ENCODE assay signal across 27 cellular contexts in the genomic region with DNA sequence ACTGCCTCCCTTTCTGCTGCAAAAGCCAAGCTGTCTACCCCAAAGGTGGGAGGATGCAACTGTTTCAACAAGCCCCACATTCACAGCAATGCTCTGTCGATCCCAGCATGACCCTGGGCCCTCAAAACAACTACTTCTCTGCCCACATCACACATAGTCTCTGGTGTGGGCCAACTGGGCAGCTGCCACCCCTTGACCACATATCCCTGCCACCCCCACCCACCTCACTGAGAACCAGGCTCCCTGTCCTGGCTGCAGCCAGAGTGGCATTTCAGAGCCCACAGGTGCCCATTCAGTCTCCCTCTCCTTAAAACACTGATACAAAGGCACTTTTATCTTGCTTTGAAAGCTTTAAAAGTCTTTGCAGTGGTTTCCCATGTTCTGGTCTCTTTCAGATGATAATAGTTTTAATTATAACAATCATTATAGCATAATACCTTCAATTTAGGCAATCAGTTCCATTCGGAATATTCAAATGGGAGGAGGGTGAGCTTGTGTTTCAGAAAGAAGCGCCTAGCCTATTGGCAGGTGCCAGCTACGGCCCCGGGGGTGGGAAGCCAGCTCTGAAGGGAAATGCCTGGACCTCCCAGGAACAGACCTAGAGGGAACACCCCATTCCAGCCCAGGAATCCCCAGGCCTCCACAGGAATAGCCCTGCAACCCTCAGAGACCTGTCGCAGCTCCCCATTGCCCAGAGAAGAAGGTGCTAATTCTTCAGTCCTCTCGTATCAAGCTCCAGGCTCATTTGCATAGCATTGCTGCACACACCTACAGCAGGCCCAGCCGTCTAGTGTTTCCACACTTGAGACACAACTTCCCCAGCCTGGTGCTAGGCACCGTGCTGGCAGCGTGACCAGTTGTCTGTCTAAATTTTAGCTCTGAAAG.
DNase-seq lines count a peak whose midpoint lies in the region; ATAC-seq and TF ChIP-seq lines count a peak whose summit lies in the region.
"Had no signal": no experiment of that assay in that cellular context is flagged by ENCODE, and none has a peak within 500 bp of the region (broad histone marks: within the 10 kb centered on the region; RNA-seq: fewer than 3 reads in every experiment).

No MANE protein-coding gene starts in this region.

- POLR2A ChIA-PET in CD4-positive, alpha-beta memory T cell (lab: Charles Lee; ENCODE audit: partially characterized antibody), result no interaction called here

- intact Hi-C loops in upper lobe of right lung (cut with DNase I), result no loop called here
- intact Hi-C loops in CD4-positive, alpha-beta memory T cell (cut with micrococcal nuclease), result no loop called here

- CTCF ChIA-PET in CD4-positive, alpha-beta memory T cell (lab: Charles Lee; ENCODE audit: partially characterized antibody), result interaction anchor here (0.7 to 1.9 kb wide), 2 partner anchors 8 to 1548 kb away, joined by 3 to 10 read pairs; no protein-coding TSS in a partner anchor

- H3K4me1 ChIP-seq in SJCRH30, result peaks cover 40% of the 10 kb centered on the region
- H3K4me1 ChIP-seq in upper lobe of right lung, result no peaks in the 10 kb centered on the region
- H3K4me1 ChIP-seq in CD4-positive, alpha-beta memory T cell (ENCODE audit: insufficient read depth, low read length), result no peaks in the 10 kb centered on the region

- H3K4me1 Mint-ChIP-seq in memory B cell, result peaks cover 19% of the 10 kb centered on the region
- H3K4me1 Mint-ChIP-seq in CD4-positive, alpha-beta memory T cell, result no peaks in the 10 kb centered on the region
- H3K4me1 Mint-ChIP-seq: CD4-positive, CD25-positive, alpha-beta regulatory T cell; central memory CD8-positive, alpha-beta T cell had no signal

- no peak overlapping the region for H3K27ac Mint-ChIP-seq in memory B cell
- no peak overlapping the region for H3K27ac Mint-ChIP-seq in CD4-positive, alpha-beta memory T cell
- H3K27ac Mint-ChIP-seq: dendritic cell treated with granulocyte-macrophage colony-stimulating factor and Interleukin-4, amounts not matched to agents 40 ng/mL and 50 ng/mL, for 4 days; endodermal cell; mesothelial cell of epicardium; nephron; stimulated activated effector memory CD8-positive, alpha-beta T cell treated with anti-CD3 and anti-CD28 coated beads, Interleukin-12 subunit alpha, Interleukin-12 subunit beta, amount 100 ng/mL, for 72 hours had no signal

- H3K36me3 ChIP-seq in SJCRH30, result no peaks in the 10 kb centered on the region
- no peaks in the 10 kb centered on the region for H3K36me3 ChIP-seq in upper lobe of right lung
- no peaks in the 10 kb centered on the region for H3K36me3 ChIP-seq in CD4-positive, alpha-beta memory T cell (ENCODE audit: insufficient read depth, low read length)

- no peak for TF ChIP-seq CTCF in upper lobe of right lung (IDR thresholded peaks at IDR 0.05)

- peak; percentile 75 for ATAC-seq in memory B cell (ENCODE audit: low read depth)
- peak; percentile 25 for ATAC-seq in upper lobe of right lung
- ATAC-seq: activated T-cell treated with anti-CD3 and anti-CD28 coated beads, Interleukin-2, amount 50 U/mL, for 4 hours; esophagus mucosa; Panc1; stimulated activated effector memory CD8-positive, alpha-beta T cell treated with anti-CD3 and anti-CD28 coated beads, Interleukin-12 subunit alpha, Interleukin-12 subunit beta, amount 100 ng/mL, for 72 hours had no signal

- peak overlapping the region; percentile 69 for H3K27ac ChIP-seq in SJCRH30
- no peak overlapping the region for H3K27ac ChIP-seq in upper lobe of right lung
- H3K27ac ChIP-seq in CD4-positive, alpha-beta memory T cell (ENCODE audit: low read depth, low read length), result no peak overlapping the region

- peaks cover 5% of the 10 kb centered on the region for H3K36me3 Mint-ChIP-seq in memory B cell
- peaks cover 0 to 4% of the 10 kb centered on the region in 2 donors for H3K36me3 Mint-ChIP-seq in CD4-positive, alpha-beta memory T cell
- H3K36me3 Mint-ChIP-seq: CD4-positive, CD25-positive, alpha-beta regulatory T cell had no signal

- no peak overlapping the region for H3K4me3 ChIP-seq in SJCRH30
- no peak overlapping the region for H3K4me3 ChIP-seq in upper lobe of right lung
- no peak overlapping the region for H3K4me3 ChIP-seq in CD4-positive, alpha-beta memory T cell (ENCODE audit: low read length in 2 of 2)

- DNase-seq in activated effector memory CD4-positive, alpha-beta T cell treated with anti-CD3 and anti-CD28 coated beads, Interleukin-2, amount 50 U/mL, for 16 hours, result peak; percentile 42
- no peak for DNase-seq in activated effector memory CD4-positive, alpha-beta T cell treated with Interleukin-2 at 50 U/mL for 16 hours
- DNase-seq in SJCRH30 (peak; percentile 47 to 62), memory B cell (ENCODE audit: low spot score in 2 of 2) (no peak), upper lobe of right lung (peak; percentile 46), activated gamma-delta T cell treated with Interleukin-2 at 50 U/mL for 16 hours (no peak)
- no peak for DNase-seq in stimulated activated CD4-positive, alpha-beta T cell treated with anti-CD3 and anti-CD28 coated beads, Interleukin-2, amount 100 ng/mL, for 24 hours
- DNase-seq in CD4-positive, alpha-beta memory T cell, result no peak
- DNase-seq: activated CD4-positive, alpha-beta T cell treated with anti-CD3 and anti-CD28 coated beads for 48 hours; activated naive CD4-positive, alpha-beta T cell treated with Interleukin-2 at 50 U/mL for 16 hours; activated T-cell treated with anti-CD3 and anti-CD28 coated beads, Interleukin-2, amount 50 U/mL, for 4 hours; CD4-positive, CD25-positive, alpha-beta regulatory T cell; endodermal cell; islet precursor cell; KBM-7; NCI-H1930; NCI-H2227 treated with DMSO at 0.1 percent for 48 hours; NCI-H526 treated with DMSO at 0.1 percent for 48 hours; SHP77; stimulated activated CD4-positive, alpha-beta T cell treated with anti-CD3 and anti-CD28 coated beads, Interleukin-15, amount 100 ng/mL, for 24 hours had no signal

- H3K27me3 ChIP-seq in SJCRH30, result no peaks in the 10 kb centered on the region
- H3K27me3 ChIP-seq in upper lobe of right lung, result no peaks in the 10 kb centered on the region
- H3K27me3 ChIP-seq in CD4-positive, alpha-beta memory T cell (ENCODE audit: insufficient read depth, low read length), result no peaks in the 10 kb centered on the region

- peaks cover 8% of the 10 kb centered on the region for H3K9me3 Mint-ChIP-seq in memory B cell
- peaks cover 2 to 18% (median 9%) of the 10 kb centered on the region in 8 donors for H3K9me3 Mint-ChIP-seq in CD4-positive, alpha-beta memory T cell
- H3K9me3 Mint-ChIP-seq: central memory CD8-positive, alpha-beta T cell; dendritic cell treated with granulocyte-macrophage colony-stimulating factor and Interleukin-4, amounts not matched to agents 40 ng/mL and 50 ng/mL, for 4 days; stimulated activated effector memory CD8-positive, alpha-beta T cell treated with anti-CD3 and anti-CD28 coated beads, Interleukin-12 subunit alpha, Interleukin-12 subunit beta, amount 100 ng/mL, for 72 hours had no signal

- H3K9me3 ChIP-seq in SJCRH30 (replicated peaks) (peaks cover 3% of the 10 kb centered on the region), upper lobe of right lung (no peaks in the 10 kb centered on the region)
- no peaks in the 10 kb centered on the region for H3K9me3 ChIP-seq in CD4-positive, alpha-beta memory T cell (ENCODE audit: control insufficient read depth in 1 of 2, low read length in 2 of 2)

- peaks cover 3% of the 10 kb centered on the region for H3K27me3 Mint-ChIP-seq in memory B cell
- peaks cover 6 to 22% of the 10 kb centered on the region in 2 donors for H3K27me3 Mint-ChIP-seq in CD4-positive, alpha-beta memory T cell

- no peak overlapping the region for H3K4me3 Mint-ChIP-seq in memory B cell
- H3K4me3 Mint-ChIP-seq in CD4-positive, alpha-beta memory T cell, result no peak overlapping the region
- H3K4me3 Mint-ChIP-seq: activated T-cell treated with anti-CD3 and anti-CD28 coated beads, Interleukin-2, amount 50 U/mL, for 4 hours; CD4-positive, CD25-positive, alpha-beta regulatory T cell; central memory CD8-positive, alpha-beta T cell; dendritic cell treated with granulocyte-macrophage colony-stimulating factor and Interleukin-4, amounts not matched to agents 40 ng/mL and 50 ng/mL, for 4 days; endodermal cell; mesothelial cell of epicardium; nephron; stimulated activated effector memory CD8-positive, alpha-beta T cell treated with anti-CD3 and anti-CD28 coated beads, Interleukin-12 subunit alpha, Interleukin-12 subunit beta, amount 100 ng/mL, for 72 hours had no signal

Comparison
In these comparisons a context has a peak if more than half of its experiments do, and no peak if none do; other contexts are left out.
1. DNase-seq: peak in activated effector memory CD4-positive, alpha-beta T cell treated with anti-CD3 and anti-CD28 coated beads, Interleukin-2, amount 50 U/mL, for 16 hours (single experiment), SJCRH30 (2 of 2) and upper lobe of right lung (single experiment); none in activated effector memory CD4-positive, alpha-beta T cell treated with Interleukin-2 at 50 U/mL for 16 hours (single experiment), memory B cell (0 of 2), stimulated activated CD4-positive, alpha-beta T cell treated with anti-CD3 and anti-CD28 coated beads, Interleukin-2, amount 100 ng/mL, for 24 hours (0 of 2), activated gamma-delta T cell treated with Interleukin-2 at 50 U/mL for 16 hours (single experiment) and CD4-positive, alpha-beta memory T cell (0 of 5).